18 cellular contexts compared by ENCODE assay signal in the genomic region with DNA sequence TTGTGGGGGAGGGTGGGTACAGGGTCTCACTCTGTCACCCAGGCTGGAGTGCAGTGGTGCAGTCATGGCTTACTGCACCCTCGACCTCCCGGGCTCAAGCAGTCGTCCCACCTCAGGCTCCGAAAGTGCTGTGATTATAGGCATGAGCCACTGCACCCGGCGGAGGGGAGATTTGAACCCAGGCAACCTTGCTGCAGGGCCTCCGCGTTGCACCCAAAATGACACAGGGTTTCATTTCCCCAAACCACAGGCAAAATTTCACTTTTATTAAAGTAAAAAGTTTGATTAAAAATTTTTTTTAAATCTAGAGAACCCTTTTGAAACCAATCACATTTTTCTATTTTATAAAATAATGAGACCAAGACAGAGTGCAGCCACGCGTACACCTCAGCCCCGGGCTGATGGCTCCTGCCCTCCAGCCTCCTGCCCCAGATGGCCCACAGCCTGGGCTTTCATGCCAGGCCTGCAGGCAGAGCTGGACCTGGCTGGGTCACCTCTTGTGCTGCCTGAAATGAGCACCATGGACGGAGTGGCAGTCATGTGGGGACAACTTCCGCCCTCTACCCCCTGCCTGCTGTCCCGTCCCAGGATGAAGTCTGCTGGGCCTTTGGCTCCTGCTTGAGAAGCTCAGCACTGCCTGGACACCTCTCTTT. TPM values are rescaled to one million over a fixed set of nuclear protein-coding genes. Genes with fewer than 3 reads are reported as not detected.
A peak's percentile ranks its signal among the peaks of the same experiment; 100 is the strongest.
DNase-seq lines count a peak whose midpoint lies in the region; ATAC-seq and TF ChIP-seq lines count a peak whose summit lies in the region.
"Had no signal": no experiment of that assay in that cellular context is flagged by ENCODE, and none has a peak within 500 bp of the region (broad histone marks: within the 10 kb centered on the region; RNA-seq: fewer than 3 reads in every experiment).

No MANE protein-coding gene starts in this region.

- H3K27ac ChIP-seq in HL-60 (replicated peaks) (peak overlapping the region; percentile 88), neural progenitor cell (no peak overlapping the region)
- H3K27ac ChIP-seq: C4-2B, hepatocyte, psoas muscle, thyroid gland had no signal

- intact Hi-C loops in activated CD4-positive, alpha-beta T cell treated with anti-CD3 and anti-CD28 coated beads, Interleukin-2, amount 10 ng/mL, durations not matched to agents 24 days and 14 days (cut with micrococcal nuclease): no loop called here

- no peaks in the 10 kb centered on the region for H3K9me3 ChIP-seq in neural progenitor cell (ENCODE audit: low read depth)
- H3K9me3 ChIP-seq: psoas muscle, thyroid gland had no signal

- no peaks in the 10 kb centered on the region for H3K79me2 ChIP-seq in neural progenitor cell (ENCODE audit: low read depth)
- H3K79me2 ChIP-seq: hepatocyte had no signal

- ATAC-seq in HG03280 (IDR thresholded peaks at IDR 0.05; ENCODE audit: unreplicated experiment): no peak
- ATAC-seq: psoas muscle had no signal

- H3K4me3 Mint-ChIP-seq in activated CD4-positive, alpha-beta T cell treated with anti-CD3 and anti-CD28 coated beads, Interleukin-2, amount 10 ng/mL, durations not matched to agents 24 days and 14 days: peak overlapping the region; percentile 38
- H3K4me3 Mint-ChIP-seq in activated naive CD8-positive, alpha-beta T cell treated with anti-CD3 and anti-CD28 coated beads for 36 hours: peak overlapping the region; percentile 36
- no peak overlapping the region for H3K4me3 Mint-ChIP-seq in neural progenitor cell
- H3K4me3 Mint-ChIP-seq: naive B cell had no signal

- H3K27me3 ChIP-seq in HL-60 (ENCODE audit: insufficient read depth, poor library complexity, severe bottlenecking): no peaks in the 10 kb centered on the region
- H3K27me3 ChIP-seq in neural progenitor cell: no peaks in the 10 kb centered on the region
- H3K27me3 ChIP-seq: hepatocyte, thyroid gland had no signal

- H3K4me3 ChIP-seq in HL-60 (replicated peaks; ENCODE audit: insufficient read depth, low read length) (no peak overlapping the region), neural progenitor cell (no peak overlapping the region)
- H3K4me3 ChIP-seq: hepatocyte, psoas muscle, smooth muscle cell, thyroid gland had no signal

- no peaks in the 10 kb centered on the region for H4K20me1 ChIP-seq in neural progenitor cell (ENCODE audit: low read depth)

- no peak overlapping the region for H2AFZ ChIP-seq in neural progenitor cell (replicated peaks)
- H2AFZ ChIP-seq: hepatocyte had no signal

- no peaks in the 10 kb centered on the region for H3K9me3 Mint-ChIP-seq in activated CD4-positive, alpha-beta T cell treated with anti-CD3 and anti-CD28 coated beads, Interleukin-2, amount 10 ng/mL, durations not matched to agents 24 days and 14 days
- H3K9me3 Mint-ChIP-seq in activated naive CD8-positive, alpha-beta T cell treated with anti-CD3 and anti-CD28 coated beads for 36 hours: no peaks in the 10 kb centered on the region
- H3K9me3 Mint-ChIP-seq in neural progenitor cell: no peaks in the 10 kb centered on the region
- H3K9me3 Mint-ChIP-seq: naive B cell had no signal

- H3K4me2 ChIP-seq in neural progenitor cell: no peak overlapping the region
- H3K4me2 ChIP-seq: hepatocyte, smooth muscle cell had no signal

- H3K4me1 ChIP-seq in neural progenitor cell: no peaks in the 10 kb centered on the region
- H3K4me1 ChIP-seq: psoas muscle, thyroid gland had no signal

- peaks cover 72% of the 10 kb centered on the region for H3K4me1 Mint-ChIP-seq in activated CD4-positive, alpha-beta T cell treated with anti-CD3 and anti-CD28 coated beads, Interleukin-2, amount 10 ng/mL, durations not matched to agents 24 days and 14 days
- peaks cover 72% of the 10 kb centered on the region for H3K4me1 Mint-ChIP-seq in activated naive CD8-positive, alpha-beta T cell treated with anti-CD3 and anti-CD28 coated beads for 36 hours
- peaks cover 1% of the 10 kb centered on the region for H3K4me1 Mint-ChIP-seq in neural progenitor cell

- no peaks in the 10 kb centered on the region for H3K36me3 ChIP-seq in neural progenitor cell

- peaks cover 49% of the 10 kb centered on the region for H3K36me3 Mint-ChIP-seq in activated CD4-positive, alpha-beta T cell treated with anti-CD3 and anti-CD28 coated beads, Interleukin-2, amount 10 ng/mL, durations not matched to agents 24 days and 14 days (ENCODE audit: low read depth)
- peaks cover 47% of the 10 kb centered on the region for H3K36me3 Mint-ChIP-seq in activated naive CD8-positive, alpha-beta T cell treated with anti-CD3 and anti-CD28 coated beads for 36 hours
- peaks cover 11% of the 10 kb centered on the region for H3K36me3 Mint-ChIP-seq in neural progenitor cell

- no peaks in the 10 kb centered on the region for H3F3A ChIP-seq in neural progenitor cell (ENCODE audit: low read depth)

- TF ChIP-seq CTCF in HL-60 (IDR thresholded peaks at IDR 0.05; ENCODE audit: insufficient read depth, low read length): no peak
- no peak for TF ChIP-seq CTCF in neural progenitor cell (IDR thresholded peaks at IDR 0.05)

- peak; percentile 59 for DNase-seq in activated CD4-positive, alpha-beta T cell treated with anti-CD3 and anti-CD28 coated beads, Interleukin-2, amount 10 ng/mL, durations not matched to agents 24 days and 14 days
- DNase-seq in activated CD4-positive, alpha-beta T cell treated with anti-CD3 and anti-CD28 coated beads for 1 hour: no peak
- no peak for DNase-seq in HL-60 (ENCODE audit: low read depth in 1 of 2, low spot score in 1 of 2)
- DNase-seq in activated naive CD8-positive, alpha-beta T cell treated with anti-CD3 and anti-CD28 coated beads for 36 hours: no peak
- no peak for DNase-seq in neural progenitor cell (ENCODE audit: low spot score)
- DNase-seq in NCI-H1105 (lab: John Stamatoyannopoulos, UW): no peak
- no peak for DNase-seq in COLO668 (lab: John Stamatoyannopoulos, UW; ENCODE audit: unreplicated experiment)
- DNase-seq: DMS79 treated with DMSO at 0.1 percent for 48 hours, naive B cell, NCI-H1694, NCI-H2227 treated with DMSO at 0.1 percent for 48 hours, NCI-H82, thyroid gland had no signal

- H3K9ac ChIP-seq in neural progenitor cell: no peak overlapping the region

- peak overlapping the region; percentile 89 for H3K27ac Mint-ChIP-seq in activated CD4-positive, alpha-beta T cell treated with anti-CD3 and anti-CD28 coated beads, Interleukin-2, amount 10 ng/mL, durations not matched to agents 24 days and 14 days
- H3K27ac Mint-ChIP-seq in activated naive CD8-positive, alpha-beta T cell treated with anti-CD3 and anti-CD28 coated beads for 36 hours: peak overlapping the region; percentile 92
- H3K27ac Mint-ChIP-seq in neural progenitor cell: peak overlapping the region; percentile 63

- no peaks in the 10 kb centered on the region for H3K27me3 Mint-ChIP-seq in activated CD4-positive, alpha-beta T cell treated with anti-CD3 and anti-CD28 coated beads, Interleukin-2, amount 10 ng/mL, durations not matched to agents 24 days and 14 days
- no peaks in the 10 kb centered on the region for H3K27me3 Mint-ChIP-seq in activated naive CD8-positive, alpha-beta T cell treated with anti-CD3 and anti-CD28 coated beads for 36 hours
- peaks cover 2% of the 10 kb centered on the region for H3K27me3 Mint-ChIP-seq in neural progenitor cell (ENCODE audit: insufficient read depth, low read depth)
- H3K27me3 Mint-ChIP-seq: naive B cell had no signal

RNA-seq across cellular contexts. Expression of gene USP20, which starts 30.5 kb away (rescaled TPM):
- total RNA-seq in activated CD4-positive, alpha-beta T cell treated with anti-CD3 and anti-CD28 coated beads, Interleukin-2, amount 10 ng/mL, durations not matched to agents 24 days and 14 days: 44.3 and 47.2 TPM in 2 replicates
- total RNA-seq in activated naive CD8-positive, alpha-beta T cell treated with anti-CD3 and anti-CD28 coated beads for 36 hours: 10 to 100 TPM; 51.1 to 55.4 TPM
- total RNA-seq in neural progenitor cell (ENCODE audit: low replicate concordance): 10.8 and 25.2 TPM in 2 replicates

RNA-seq across cellular contexts. Expression of gene C9orf78, which starts 30.7 kb away (rescaled TPM):
- 59.9 and 60.9 TPM in 2 replicates for total RNA-seq in activated CD4-positive, alpha-beta T cell treated with anti-CD3 and anti-CD28 coated beads, Interleukin-2, amount 10 ng/mL, durations not matched to agents 24 days and 14 days
- total RNA-seq in activated naive CD8-positive, alpha-beta T cell treated with anti-CD3 and anti-CD28 coated beads for 36 hours: 10 to 100 TPM; 66.3 to 68.2 TPM
- 40.9 and 42.2 TPM in 2 replicates for total RNA-seq in neural progenitor cell (ENCODE audit: low replicate concordance)

RNA-seq across cellular contexts. Expression of gene TOR1A, which starts 41.9 kb away (rescaled TPM):
- total RNA-seq in activated CD4-positive, alpha-beta T cell treated with anti-CD3 and anti-CD28 coated beads, Interleukin-2, amount 10 ng/mL, durations not matched to agents 24 days and 14 days: 55.1 and 60.5 TPM in 2 replicates
- total RNA-seq in activated naive CD8-positive, alpha-beta T cell treated with anti-CD3 and anti-CD28 coated beads for 36 hours: 10 to 100 TPM; 42.6 to 42.8 TPM
- total RNA-seq in neural progenitor cell (ENCODE audit: low replicate concordance): 39.6 and 42.4 TPM in 2 replicates
